In the genomic region with DNA sequence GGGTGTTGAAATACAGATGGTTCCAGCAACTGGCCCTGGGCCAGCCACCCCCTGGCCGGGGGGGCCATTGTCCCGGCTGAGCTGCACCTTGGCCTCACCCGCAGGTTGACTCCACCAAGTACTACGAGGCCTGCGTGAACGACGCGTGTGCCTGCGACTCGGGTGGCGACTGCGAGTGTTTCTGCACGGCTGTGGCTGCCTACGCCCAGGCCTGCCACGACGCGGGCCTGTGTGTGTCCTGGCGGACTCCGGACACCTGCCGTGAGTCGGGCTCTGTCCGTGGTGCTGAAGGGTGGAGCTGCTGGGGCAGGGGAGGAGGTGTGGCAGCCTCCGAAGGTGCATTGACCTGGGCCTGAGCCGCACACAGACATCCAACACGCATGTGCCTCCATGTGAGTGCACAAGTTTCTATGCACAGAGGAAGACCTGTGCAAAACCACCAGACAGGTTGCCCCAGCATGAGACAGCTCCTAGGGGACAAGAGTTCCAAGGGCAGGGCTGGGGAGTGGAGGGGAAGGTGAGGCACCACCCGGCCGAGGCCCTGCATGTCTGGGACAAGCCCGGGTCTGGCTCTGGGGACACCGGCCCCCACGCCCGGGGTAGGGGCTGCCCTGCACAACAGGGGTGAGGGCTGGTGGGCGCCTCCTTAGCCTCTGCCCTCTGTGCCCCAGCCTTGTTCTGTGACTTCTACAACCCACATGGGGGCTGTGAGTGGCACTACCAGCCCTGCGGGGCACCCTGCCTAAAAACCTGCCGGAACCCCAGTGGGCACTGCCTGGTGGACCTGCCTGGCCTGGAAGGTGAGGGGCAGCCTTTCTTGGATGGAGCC, we compare ENCODE assay signal across 19 cellular contexts. TPM values are rescaled to one million over a fixed set of nuclear protein-coding genes. Genes with fewer than 3 reads are reported as not detected.
A peak's percentile ranks its signal among the peaks of the same experiment; 100 is the strongest.
DNase-seq lines count a peak whose midpoint lies in the region; ATAC-seq, FAIRE-seq and TF ChIP-seq lines count a peak whose summit lies in the region.
"Had no signal": no experiment of that assay in that cellular context is flagged by ENCODE, and none has a peak within 500 bp of the region (broad histone marks: within the 10 kb centered on the region; RNA-seq: fewer than 3 reads in every experiment).

No MANE protein-coding gene starts in this region.

- no peak for FAIRE-seq in H54 (lab: Jason Lieb, UNC)

- H2AFZ ChIP-seq in DND-41 (ENCODE audit: low read depth, low read length): no peak overlapping the region
- H2AFZ ChIP-seq: PC-9 had no signal

- no peaks in the 10 kb centered on the region for H3K79me2 ChIP-seq in DND-41 (ENCODE audit: insufficient read depth, low read length)

- ATAC-seq in DND-41 (ENCODE audit: insufficient read depth, low read depth) (0 out of 3 replicates have a peak, but pooled peaks have one; percentile 27), HG03025 (IDR thresholded peaks at IDR 0.05; ENCODE audit: low FRiP score, unreplicated experiment) (no peak)

- H3K4me2 ChIP-seq in DND-41 (ENCODE audit: insufficient read depth, low read length): no peak overlapping the region
- H3K4me2 ChIP-seq: PC-9 had no signal

- no peaks in the 10 kb centered on the region for H4K20me1 ChIP-seq in DND-41 (ENCODE audit: insufficient read depth, low read length)

- TF ChIP-seq CTCF in DND-41 (IDR thresholded peaks at IDR 0.05; ENCODE audit: borderline replicate concordance, extremely low read depth, low read length, poor library complexity, severe bottlenecking): no peak

- no peak overlapping the region for H3K9ac ChIP-seq in DND-41 (ENCODE audit: low read depth, low read length)

- DNase-seq in DND-41: peak; percentile 42
- DNase-seq in LoVo (ENCODE audit: low spot score): peak; percentile 39
- peak; percentile 78 for DNase-seq in ecto neural progenitor cell (ENCODE audit: low spot score)
- peak; percentile 73 for DNase-seq in mucosa of gallbladder (ENCODE audit: low spot score)
- DNase-seq in H54 (ENCODE audit: insufficient read length, low spot score): no peak
- DNase-seq in COR-L47 (lab: John Stamatoyannopoulos, UW): no peak
- no peak for DNase-seq in activated CD4-positive, alpha-beta T cell treated with anti-CD3 and anti-CD28 coated beads, Interleukin-2, amount 50 U/mL, for 48 hours
- DNase-seq: activated CD4-positive, alpha-beta T cell treated with anti-CD3 and anti-CD28 coated beads for 4 hours; activated T-cell treated with anti-CD3 and anti-CD28 coated beads, Interleukin-2, amount 50 U/mL, for 48 hours; Calu3; cortex of kidney; hippocampal formation; KG1; NCI-H1436 treated with DMSO at 0.1 percent for 48 hours; PC-9; stimulated activated naive CD4-positive, alpha-beta T cell treated with Interleukin-2 at 50 U/mL for 16 hours; T-helper 1 cell had no signal

- no peaks in the 10 kb centered on the region for H3K4me1 ChIP-seq in DND-41 (ENCODE audit: insufficient read depth, low read length)

- H3K27ac ChIP-seq in DND-41 (ENCODE audit: low read length): no peak overlapping the region
- H3K27ac ChIP-seq: PC-9 had no signal

- H3K4me3 ChIP-seq in DND-41 (ENCODE audit: low read depth in 1 of 2, low read length in 2 of 2): no peak overlapping the region
- H3K4me3 ChIP-seq: PC-9 had no signal

- H3K27me3 ChIP-seq in DND-41 (ENCODE audit: insufficient read depth, low read length, poor library complexity): no peaks in the 10 kb centered on the region

- H3K9me3 ChIP-seq in DND-41 (ENCODE audit: insufficient read depth, low read length, severe bottlenecking): no peaks in the 10 kb centered on the region

- H3K36me3 ChIP-seq in DND-41 (ENCODE audit: insufficient read depth, low read length): no peaks in the 10 kb centered on the region

- TF ChIP-seq POLR2A in H54 (IDR thresholded peaks at IDR 0.05; ENCODE audit: low read depth, low read length): no peak

RNA-seq across cellular contexts. Expression of gene MUC5B, which starts 16.1 kb away (rescaled TPM):
- 8,095 TPM for total RNA-seq in mucosa of gallbladder
- total RNA-seq: fibroblast of lung had no signal

Comparison
In these comparisons a context has a peak if more than half of its experiments do, and no peak if none do; other contexts are left out.
1. DNase-seq: peak in DND-41 (single experiment), LoVo (single experiment), ecto neural progenitor cell (single experiment) and mucosa of gallbladder (single experiment); none in H54 (single experiment), COR-L47 (single experiment) and activated CD4-positive, alpha-beta T cell treated with anti-CD3 and anti-CD28 coated beads, Interleukin-2, amount 50 U/mL, for 48 hours (0 of 2).